8 cellular contexts compared by ENCODE assay signal in the genomic region with DNA sequence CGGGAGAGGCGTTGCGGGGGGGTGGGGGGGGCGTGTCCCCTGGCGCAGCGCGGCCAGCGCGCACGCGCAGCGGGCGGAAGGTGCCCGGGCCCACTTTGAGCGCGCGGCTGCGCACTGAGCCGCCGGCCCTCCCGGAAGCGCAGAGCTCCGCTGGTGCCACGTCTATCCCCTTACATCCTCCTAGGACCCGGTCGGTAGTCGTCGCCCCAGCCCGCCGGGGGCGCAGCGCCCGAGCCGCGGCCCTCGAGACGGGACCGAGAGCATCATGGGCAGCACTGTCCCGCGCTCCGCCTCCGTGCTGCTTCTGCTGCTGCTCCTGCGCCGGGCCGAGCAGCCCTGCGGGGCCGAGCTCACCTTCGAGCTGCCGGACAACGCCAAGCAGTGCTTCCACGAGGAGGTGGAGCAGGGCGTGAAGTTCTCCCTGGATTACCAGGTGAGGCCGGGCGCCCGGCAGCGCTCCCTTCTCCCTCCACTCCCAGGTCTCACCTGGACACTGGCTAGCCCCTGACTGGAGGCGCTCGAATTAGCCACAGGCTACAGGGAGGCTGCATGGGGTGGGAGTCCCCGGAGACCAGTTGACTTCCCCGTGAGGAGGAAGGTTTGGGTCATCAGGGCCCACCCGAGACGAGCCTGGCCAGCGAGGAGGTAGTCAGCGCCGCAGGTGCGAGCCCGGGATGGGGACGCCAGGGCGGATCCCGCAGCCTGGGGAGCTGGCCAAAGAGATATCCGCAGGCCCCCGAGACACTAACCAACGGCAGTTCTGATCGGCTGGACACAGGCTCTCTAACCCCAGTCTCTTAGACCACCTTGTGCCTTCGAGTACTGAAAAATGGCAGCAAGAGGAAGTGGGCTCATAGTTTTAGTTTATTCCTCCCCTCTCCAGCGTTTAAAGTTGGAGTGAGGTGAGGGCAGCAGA. TPM values are rescaled to one million over a fixed set of nuclear protein-coding genes. Genes with fewer than 3 reads are reported as not detected.
A peak's percentile ranks its signal among the peaks of the same experiment; 100 is the strongest.
DNase-seq lines count a peak whose midpoint lies in the region; TF ChIP-seq lines count a peak whose summit lies in the region.

A gene (plus strand): TSS at position 128 of the 916 bp plus-strand sequence. CDS start 138 bp downstream, at position 266.

- H3K36me3 Mint-ChIP-seq in H9 (ENCODE audit: insufficient read depth in 1 of 3, low read depth in 3 of 3), result peaks cover 25 to 36% (median 32%) of the 10 kb centered on the region in 3 experiments; a peak in 6 of 7 replicates

- H3K27me3 Mint-ChIP-seq in H9 (ENCODE audit: low read depth), result peaks cover 38% of the 10 kb centered on the region

- no peak within 1 kb of the TSS for H3K56ac ChIP-seq in H9 (ENCODE audit: insufficient read length, low read depth, low read length)

- H3K4me3 ChIP-seq in SJSA1, result peak within 1 kb of the TSS; percentile 92

- H3K23me2 ChIP-seq in H9 (ENCODE audit: insufficient read length, low read depth, low read length, poor library complexity, severe bottlenecking), result peaks cover 12% of the 10 kb centered on the region

- H3K27ac Mint-ChIP-seq in H9, result no peak within 1 kb of the TSS; a peak in 1 of 7 replicates

- WGBS in H9 (ENCODE audit: extremely low coverage, insufficient read length, low lambda C conversion rate), result no CpG with 5 or more reads among the region's 76 CpGs

- no peak within 1 kb of the TSS for H2BK120ac ChIP-seq in H9 (ENCODE audit: low read depth, low read length, poor library complexity, severe bottlenecking)

- no peak within 1 kb of the TSS for H3T11ph ChIP-seq in H9 (ENCODE audit: low read length)

- H3K14ac ChIP-seq in H9 (ENCODE audit: insufficient read depth, low read length), result peak within 1 kb of the TSS; percentile 27; the same call in 1 of the 2 replicates

- peak within 1 kb of the TSS; percentile 53 for H3K9ac ChIP-seq in H9 (ENCODE audit: extremely low read depth, insufficient read length, low read length)

- H3K79me1 ChIP-seq in H9 (ENCODE audit: insufficient read depth, low read depth, low read length, poor library complexity, severe bottlenecking), result no peaks in the 10 kb centered on the region

- peaks cover 17 to 19% of the 10 kb centered on the region in 2 experiments for H3K4me1 Mint-ChIP-seq in H9

- DNase-seq in GM04503 (ENCODE audit: low read depth) (peak; percentile 31), H9 (peak; percentile 88), M059J (ENCODE audit: low read depth) (peak; percentile 83), SJSA1 (ENCODE audit: low read depth in 1 of 2, low spot score in 2 of 2) (peak; percentile 69 to 88), globus pallidus (ENCODE audit: low spot score) (peak; percentile 62), occipital lobe (lab: John Stamatoyannopoulos, UW) (peak; percentile 46)
- peak; percentile 85 for DNase-seq in activated naive CD4-positive, alpha-beta T cell treated with Interleukin-2 at 50 U/mL for 16 hours

- peaks cover 38% of the 10 kb centered on the region for H3K36me3 ChIP-seq in SJSA1

- H3K27ac ChIP-seq in H9 (ENCODE audit: insufficient read length, low read depth, low read length), result no peak within 1 kb of the TSS
- peak within 1 kb of the TSS; percentile 25; the same call in 1 of the 2 replicates for H3K27ac ChIP-seq in SJSA1
- H3K27ac ChIP-seq in temporal lobe (ENCODE audit: low read depth, low read length), result no peak within 1 kb of the TSS

- H2BK12ac ChIP-seq in H9 (ENCODE audit: insufficient read length, low read depth, low read length), result no peak within 1 kb of the TSS

- H3K4me1 ChIP-seq in H9 (ENCODE audit: insufficient read depth, low read length) (peaks cover 3% of the 10 kb centered on the region; the same call in 1 of the 2 replicates), SJSA1 (replicated peaks) (peaks cover 16% of the 10 kb centered on the region)

- H4K5ac ChIP-seq in H9 (ENCODE audit: insufficient read length, low read depth, low read length), result no peak within 1 kb of the TSS

- no peak within 1 kb of the TSS for H2BK15ac ChIP-seq in H9 (ENCODE audit: low read depth, low read length)

- H3K9me3 ChIP-seq in H9 (ENCODE audit: control insufficient read depth, low read depth, low read length) (no peaks in the 10 kb centered on the region), SJSA1 (replicated peaks) (peaks cover 3% of the 10 kb centered on the region; the same call in 1 of the 2 replicates)

- peak; percentile 52 for TF ChIP-seq CTCF in H9 (conservative IDR thresholded peaks at IDR 0.05)

- H4K20me1 ChIP-seq in H9 (ENCODE audit: control insufficient read depth, insufficient read depth, insufficient read length), result no peaks in the 10 kb centered on the region

- H3K4me3 Mint-ChIP-seq in H9, result peak within 1 kb of the TSS; percentile 85 to 92

- no peak within 1 kb of the TSS for H3K23ac ChIP-seq in H9 (ENCODE audit: insufficient read length, low read depth, low read length)

- H4K91ac ChIP-seq in H9 (ENCODE audit: insufficient read length, low read depth, low read length), result no peak within 1 kb of the TSS

- no peaks in the 10 kb centered on the region for H3K79me2 ChIP-seq in H9 (ENCODE audit: insufficient read depth, low read length)

- no peak within 1 kb of the TSS for H2BK20ac ChIP-seq in H9 (ENCODE audit: low read depth, low read length, poor library complexity, severe bottlenecking)

- H3K18ac ChIP-seq in H9 (ENCODE audit: insufficient read length, low read depth, low read length), result peak within 1 kb of the TSS; percentile 23

- H3K4me2 ChIP-seq in H9 (ENCODE audit: insufficient read depth, insufficient read length, low read length), result peak within 1 kb of the TSS; percentile 73

- peaks cover 0 to 4% of the 10 kb centered on the region in 2 experiments; a peak in 2 of 5 replicates for H3K9me3 Mint-ChIP-seq in H9

- H2AFZ ChIP-seq in H9 (ENCODE audit: low read length), result no peak within 1 kb of the TSS

- H2BK5ac ChIP-seq in H9 (ENCODE audit: insufficient read length, low read length), result no peak within 1 kb of the TSS

- no peak within 1 kb of the TSS for H4K8ac ChIP-seq in H9 (replicated peaks; ENCODE audit: insufficient read length, low read depth, low read length)

- H3K4ac ChIP-seq in H9 (ENCODE audit: low read depth, low read length), result no peak within 1 kb of the TSS

- H3K27me3 ChIP-seq in H9 (ENCODE audit: insufficient read depth, low read length) (no peaks in the 10 kb centered on the region; the same call in 1 of the 2 replicates), SJSA1 (replicated peaks) (peaks cover 33% of the 10 kb centered on the region)

- no peak within 1 kb of the TSS for H2AK5ac ChIP-seq in H9 (ENCODE audit: insufficient read length, low read length)

RNA-seq across cellular contexts. Expression of the gene that starts here (rescaled TPM):
- total RNA-seq in H9 (2021), result 44.3 and 46.4 TPM in 2 replicates
- total RNA-seq in M059J (2014; rRNA removed; shearing (Covaris generic)), result 184 and 192 TPM in 2 replicates
- total RNA-seq in SJSA1 (2014; rRNA removed; shearing (Covaris generic)), result 83.3 and 97.7 TPM in 2 replicates
- 28.7 TPM for total RNA-seq in occipital lobe
- 17.5 TPM for total RNA-seq in temporal lobe

Comparison
In these comparisons a context has a peak if more than half of its experiments do, and no peak if none do; other contexts are left out.
1. DNase-seq: peak in every context shown above with its lines; median percentile 88 in H9; 85 in activated naive CD4-positive, alpha-beta T cell treated with Interleukin-2 at 50 U/mL for 16 hours; 83 in M059J; 78 in SJSA1; 62 in globus pallidus; 46 in occipital lobe; 31 in GM04503.